1 cellular context compared by ENCODE assay signal in the genomic region with DNA sequence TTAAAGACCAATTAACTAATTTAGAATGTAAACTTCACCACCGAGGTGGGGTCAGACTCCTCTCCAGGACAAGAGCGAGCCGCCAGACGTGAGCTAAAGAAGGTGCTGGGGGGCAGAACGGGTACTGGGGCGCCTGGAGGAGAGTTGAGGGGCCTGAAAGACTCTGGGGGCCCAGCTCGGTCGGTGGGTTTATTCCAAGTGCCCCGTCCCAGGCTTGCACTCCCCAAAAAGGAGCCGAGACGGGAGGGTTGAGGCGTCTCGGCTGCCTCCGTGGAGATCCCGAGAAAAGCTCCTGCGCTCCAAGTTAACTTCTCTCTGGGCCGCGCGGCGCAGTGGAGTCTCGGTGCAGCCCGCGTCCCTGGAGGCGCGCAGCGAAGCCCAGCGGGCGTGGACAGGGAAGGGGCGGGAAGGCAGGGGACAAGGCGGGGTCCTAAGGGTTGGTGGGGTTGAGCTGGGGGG.
TF ChIP-seq lines count a peak whose summit lies in the region.

No MANE protein-coding gene starts in this region.

TF ChIP-seq in HepG2, 621 proteins besides CTCF, POLR2A, EP300 and RAD21 (continued from another document):
- TF ChIP-seq NAIF1 (CRISPR knock-in tag; IDR thresholded peaks at IDR 0.05; ENCODE audit: borderline replicate concordance) (no peak), SRY (CRISPR knock-in tag; IDR thresholded peaks at IDR 0.05) (no peak), CBX2 (IDR thresholded peaks at IDR 0.05; ENCODE audit: low read depth, low read length) (no peak), CBX2 (CRISPR knock-in tag; IDR thresholded peaks at IDR 0.05; ENCODE audit: low read depth) (no peak), REL (CRISPR knock-in tag; conservative IDR thresholded peaks at IDR 0.05) (no peak), SP140L (CRISPR knock-in tag; IDR thresholded peaks at IDR 0.05; ENCODE audit: borderline replicate concordance) (no peak), THAP11 (CRISPR knock-in tag; IDR thresholded peaks at IDR 0.05) (no peak), PRPF4 (IDR thresholded peaks at IDR 0.05; ENCODE audit: low read depth, low read length, poor library complexity, severe bottlenecking) (no peak), ZNF496 (CRISPR knock-in tag; IDR thresholded peaks at IDR 0.05; ENCODE audit: insufficient replicate concordance) (no peak)
- TF ChIP-seq, protein P1, sequence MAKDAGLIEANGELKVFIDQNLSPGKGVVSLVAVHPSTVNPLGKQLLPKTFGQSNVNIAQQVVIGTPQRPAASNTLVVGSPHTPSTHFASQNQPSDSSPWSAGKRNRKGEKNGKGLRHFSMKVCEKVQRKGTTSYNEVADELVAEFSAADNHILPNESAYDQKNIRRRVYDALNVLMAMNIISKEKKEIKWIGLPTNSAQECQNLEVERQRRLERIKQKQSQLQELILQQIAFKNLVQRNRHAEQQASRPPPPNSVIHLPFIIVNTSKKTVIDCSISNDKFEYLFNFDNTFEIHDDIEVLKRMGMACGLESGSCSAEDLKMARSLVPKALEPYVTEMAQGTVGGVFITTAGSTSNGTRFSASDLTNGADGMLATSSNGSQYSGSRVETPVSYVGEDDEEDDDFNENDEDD (CRISPR knock-in tag; IDR thresholded peaks at IDR 0.05; ENCODE audit: borderline replicate concordance): no peak
